16 cellular contexts compared by ENCODE assay signal in the genomic region with DNA sequence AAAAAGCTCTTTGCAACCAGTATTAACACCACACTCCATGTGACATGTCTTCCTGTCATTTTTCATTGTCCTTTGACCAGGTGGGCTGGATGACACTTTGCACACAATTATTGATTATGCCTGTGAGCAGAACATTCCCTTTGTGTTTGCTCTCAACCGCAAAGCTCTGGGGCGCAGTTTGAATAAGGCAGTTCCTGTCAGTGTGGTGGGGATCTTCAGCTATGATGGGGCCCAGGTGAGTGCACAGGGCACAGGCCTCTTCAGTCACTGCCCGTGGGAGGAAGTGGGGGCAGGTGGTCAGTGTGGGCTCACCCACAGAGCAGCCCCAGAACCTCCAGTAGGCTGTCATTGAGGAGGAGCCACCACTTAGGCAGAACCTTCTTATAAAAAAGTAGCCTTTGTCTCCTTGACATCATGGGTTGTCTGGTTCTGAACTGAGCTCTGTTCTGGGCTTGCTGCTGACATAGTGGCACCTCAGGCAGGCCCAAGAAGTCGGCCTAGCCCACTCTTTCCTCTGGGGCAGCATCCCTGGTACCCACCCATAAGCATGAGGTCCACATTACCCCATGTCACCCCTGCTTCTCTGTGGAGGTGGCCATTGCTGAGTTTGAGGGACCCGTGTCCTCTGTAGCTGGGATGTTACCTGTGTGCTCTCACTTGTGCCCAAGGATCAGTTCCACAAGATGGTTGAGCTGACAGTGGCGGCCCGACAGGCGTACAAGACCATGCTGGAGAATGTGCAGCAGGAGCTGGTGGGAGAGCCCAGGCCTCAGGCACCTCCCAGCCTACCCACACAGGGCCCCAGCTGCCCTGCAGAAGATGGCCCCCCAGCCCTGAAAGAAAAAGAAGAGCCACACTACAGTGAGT. TPM values are rescaled to one million over a fixed set of nuclear protein-coding genes. Genes with fewer than 3 reads are reported as not detected.
DNase-seq lines count a peak whose midpoint lies in the region; ATAC-seq, FAIRE-seq and TF ChIP-seq lines count a peak whose summit lies in the region.
"Had no signal": no experiment of that assay in that cellular context is flagged by ENCODE, and none has a peak within 500 bp of the region (broad histone marks: within the 10 kb centered on the region; RNA-seq: fewer than 3 reads in every experiment).

No MANE protein-coding gene starts in this region.

- no peak overlapping the region for H3K4me2 ChIP-seq in GM12878 (ENCODE audit: control insufficient read depth, insufficient read depth)

- FAIRE-seq in GM12891 (lab: Jason Lieb, UNC) (no peak), GM12878 (lab: Jason Lieb, UNC) (no peak)
- FAIRE-seq: GM18507 had no signal

- CTCF ChIA-PET in CD4-positive, alpha-beta memory T cell (lab: Charles Lee; ENCODE audit: partially characterized antibody) = interaction anchor here (1.6 kb wide), 1 partner anchor 192 kb away, joined by 4 read pairs; no protein-coding TSS in a partner anchor
- CTCF ChIA-PET in GM12878 (lab: Yijun Ruan, JAX) = interaction anchor here (3.1 kb wide), 1 partner anchor 191 kb away, joined by 12 read pairs; no protein-coding TSS in a partner anchor

- H2AFZ ChIP-seq in GM12878 (ENCODE audit: control insufficient read depth, low read depth, low read length) = no peak overlapping the region

- no peak overlapping the region for H3K9ac ChIP-seq in GM12878 (ENCODE audit: control insufficient read depth, insufficient read depth, low read length)

- TF ChIP-seq POLR2A in GM12891 (IDR thresholded peaks at IDR 0.05; ENCODE audit: low read depth, low read length) (0 out of 2 replicates have a peak, but pooled peaks have one; percentile 30), GM12878 (IDR thresholded peaks at IDR 0.05; ENCODE audit: low read depth, low read length) (peak; percentile 47; the same call in 1 of the 2 replicates), uterus (IDR thresholded peaks at IDR 0.05) (no peak)

- H3K27me3 Mint-ChIP-seq in CD4-positive, alpha-beta memory T cell = no peaks in the 10 kb centered on the region
- no peaks in the 10 kb centered on the region for H3K27me3 Mint-ChIP-seq in nephron progenitor cell (ENCODE audit: low read depth, poor library complexity)

- H3K27ac ChIP-seq in CD4-positive, alpha-beta memory T cell (ENCODE audit: low read depth, low read length) = no peak overlapping the region
- H3K27ac ChIP-seq in GM12878 (ENCODE audit: control insufficient read depth, insufficient read depth) (no peak overlapping the region), uterus (no peak overlapping the region)
- H3K27ac ChIP-seq: C4-2B, stomach had no signal

- no peaks in the 10 kb centered on the region for H3K9me3 Mint-ChIP-seq in CD4-positive, alpha-beta memory T cell
- H3K9me3 Mint-ChIP-seq in nephron progenitor cell = no peaks in the 10 kb centered on the region

- peak overlapping the region in 6 of 7 donors; percentile 42 to 89 (median 82) for H3K27ac Mint-ChIP-seq in CD4-positive, alpha-beta memory T cell
- peak overlapping the region; percentile 78 for H3K27ac Mint-ChIP-seq in nephron progenitor cell

- intact Hi-C loops in CD4-positive, alpha-beta memory T cell (cut with micrococcal nuclease) = no loop called here
- intact Hi-C loops in GM12878 (cut with micrococcal nuclease; ENCODE audit: unreplicated experiment) (no loop called here), uterus (cut with DNase I; ENCODE audit: low total_unique reads) (no loop called here)

- SMC1A ChIA-PET in GM12878 (lab: Charles Lee; ENCODE audit: uncharacterized antibody, unreplicated experiment) = interaction anchor here (0.8 to 2.0 kb wide), 5 partner anchors 9 to 117 kb away, joined by 3 to 8 read pairs (median 4); no protein-coding TSS in a partner anchor

- no peak for TF ChIP-seq RAD21 in GM12878 (IDR thresholded peaks at IDR 0.05; ENCODE audit: insufficient read depth, low read depth, low read length)

- no peaks in the 10 kb centered on the region for H3K9me3 ChIP-seq in CD4-positive, alpha-beta memory T cell (ENCODE audit: control insufficient read depth in 1 of 2, low read length in 2 of 2)
- H3K9me3 ChIP-seq in GM12878 (replicated peaks; ENCODE audit: control insufficient read depth, insufficient read depth, low read length) (no peaks in the 10 kb centered on the region), uterus (no peaks in the 10 kb centered on the region)
- H3K9me3 ChIP-seq: stomach had no signal

- in situ Hi-C loops in GM12878 (cut with MboI) = no loop called here

- H3K4me3 Mint-ChIP-seq in CD4-positive, alpha-beta memory T cell = no peak overlapping the region
- no peak overlapping the region for H3K4me3 Mint-ChIP-seq in nephron progenitor cell

- no peaks in the 10 kb centered on the region; the same call in 1 of the 2 replicates for H4K20me1 ChIP-seq in GM12878 (ENCODE audit: control insufficient read depth, insufficient read depth)

- peak; percentile 59 for ATAC-seq in GM12878
- ATAC-seq in HG03457 (IDR thresholded peaks at IDR 0.05; ENCODE audit: unreplicated experiment) = no peak

- no peak for TF ChIP-seq EP300 in GM12878 (IDR thresholded peaks at IDR 0.05; ENCODE audit: borderline replicate concordance in 1 of 2, control insufficient read depth in 1 of 2, low read depth in 2 of 2, low read length in 2 of 2)

- H3K27me3 ChIP-seq in CD4-positive, alpha-beta memory T cell (ENCODE audit: insufficient read depth, low read length) = no peaks in the 10 kb centered on the region
- H3K27me3 ChIP-seq in GM12878 (replicated peaks in 1 of 2; ENCODE audit: control insufficient read depth in 2 of 2, insufficient read depth in 2 of 2, low read length in 1 of 2) (no peaks in the 10 kb centered on the region), uterus (no peaks in the 10 kb centered on the region)
- H3K27me3 ChIP-seq: stomach had no signal

- no peak overlapping the region for H3K4me3 ChIP-seq in CD4-positive, alpha-beta memory T cell (ENCODE audit: low read length in 2 of 2)
- H3K4me3 ChIP-seq in GM12878 (no peak overlapping the region), uterus (no peak overlapping the region)
- H3K4me3 ChIP-seq: stomach had no signal

- BruUV-seq in GM12878 (replicated peaks; lab: Mats Ljungman, UMichigan) = no TSS peak

- no peak for DNase-seq in CD4-positive, alpha-beta memory T cell
- DNase-seq in GM12891 (ENCODE audit: insufficient read length, low spot score) (no peak), GM12878 (ENCODE audit: low read depth, low spot score) (no peak), nephron progenitor cell (no peak), HK-2 (ENCODE audit: unreplicated experiment) (no peak), uterus (no peak), SKM-1 treated with dmso at 0.1 percent for 144 hours (lab: John Stamatoyannopoulos, UW; ENCODE audit: unreplicated experiment) (no peak)
- DNase-seq: activated CD4-positive, alpha-beta T cell treated with anti-CD3 and anti-CD28 coated beads for 1 hour; activated gamma-delta T cell treated with Interleukin-2 at 50 U/mL for 16 hours; central memory CD4-positive, alpha-beta T cell; IMR-90; NCI-H1105; stomach had no signal

- H3K36me3 ChIP-seq in CD4-positive, alpha-beta memory T cell (ENCODE audit: insufficient read depth, low read length) = peaks cover 84% of the 10 kb centered on the region
- H3K36me3 ChIP-seq in GM12878 (ENCODE audit: control insufficient read depth in 2 of 2, insufficient read depth in 2 of 2, low read length in 1 of 2) = peaks cover 35 to 45% of the 10 kb centered on the region in 2 experiments
- no peaks in the 10 kb centered on the region for H3K36me3 ChIP-seq in uterus

- 82% methylated on average over 8 of the region's 8 CpGs for WGBS in GM12878 (ENCODE audit: insufficient coverage, insufficient replicate concordance, low lambda C conversion rate, missing lambda C conversion rate)

- RAD21 ChIA-PET in GM12878 (lab: Charles Lee; ENCODE audit: unreplicated experiment) = interaction anchor here (0.6 to 0.8 kb wide), 2 partner anchors 21 to 191 kb away, joined by 3 to 4 read pairs; no protein-coding TSS in a partner anchor

- H3K4me1 ChIP-seq in CD4-positive, alpha-beta memory T cell (ENCODE audit: insufficient read depth, low read length) = peaks cover 6% of the 10 kb centered on the region
- no peaks in the 10 kb centered on the region for H3K4me1 ChIP-seq in GM12878 (ENCODE audit: control insufficient read depth, insufficient read depth, low read length)
- H3K4me1 ChIP-seq in uterus = no peaks in the 10 kb centered on the region

- no peaks in the 10 kb centered on the region for H3K79me2 ChIP-seq in GM12878 (ENCODE audit: control insufficient read depth, insufficient read depth, low read length)

- peaks cover 68 to 97% of the 10 kb centered on the region in 2 donors for H3K36me3 Mint-ChIP-seq in CD4-positive, alpha-beta memory T cell
- peaks cover 79% of the 10 kb centered on the region for H3K36me3 Mint-ChIP-seq in nephron progenitor cell (ENCODE audit: low read depth)

- peaks cover 3 to 30% (median 13%) of the 10 kb centered on the region in 4 donors for H3K4me1 Mint-ChIP-seq in CD4-positive, alpha-beta memory T cell
- H3K4me1 Mint-ChIP-seq in nephron progenitor cell = no peaks in the 10 kb centered on the region

- no peak for TF ChIP-seq CTCF in GM12878 (IDR thresholded peaks at IDR 0.05 in 2 of 3, conservative IDR thresholded peaks at IDR 0.05 in 1 of 3; ENCODE audit: control insufficient read depth in 2 of 3, extremely low read depth in 1 of 3, insufficient read depth in 1 of 3, low read depth in 3 of 3, low read length in 3 of 3)
- TF ChIP-seq CTCF in nephron progenitor cell (IDR thresholded peaks at IDR 0.05) = no peak
- no peak for TF ChIP-seq CTCF in uterus (IDR thresholded peaks at IDR 0.05)

- POLR2A ChIA-PET in CD4-positive, alpha-beta memory T cell (lab: Charles Lee; ENCODE audit: partially characterized antibody) = interaction anchor here (0.9 kb wide), 1 partner anchor 33 kb away, joined by 3 read pairs; no protein-coding TSS in a partner anchor
- POLR2A ChIA-PET in GM12878 (lab: Charles Lee) = interaction anchor here (1.0 kb wide), 1 partner anchor 41 kb away, joined by 3 read pairs; no protein-coding TSS in a partner anchor

RNA-seq across cellular contexts. Expression of a gene that starts 39.3 kb away (rescaled TPM):
- 100 to 1,000 TPM in 1 of 2 experiments, 10 to 100 TPM in 1; 96.5 to 112 TPM for total RNA-seq in CD4-positive, alpha-beta memory T cell
- polyA plus RNA-seq in CD4-positive, alpha-beta memory T cell = 10 to 100 TPM; 12.5 to 23.3 TPM
- 15.7 TPM for polyA plus RNA-seq in GM12891 (2012; ENCODE audit: low read depth, missing spikeins)
- 321 and 348 TPM in 2 replicates for total RNA-seq in GM12878 (2013; cell fraction: nucleolus; rRNA removed)
- 31.6 and 36.7 TPM in 2 replicates for total RNA-seq in GM12878 (2014; rRNA removed)
- 38.2 and 39.7 TPM in 2 replicates for total RNA-seq in GM12878 (2014; rRNA removed; fragmentation: Illumina TruSeq; extraction: Trizol)
- 24.7 and 32.3 TPM in 2 replicates for total RNA-seq in GM12878 (2021)
- polyA plus RNA-seq in GM12878 (2011; ENCODE audit: low read depth) = 20.6 TPM
- polyA plus RNA-seq in GM12878 (2011; rRNA removed) = 50.5 and 60.7 TPM in 2 replicates
- 24.4 and 28.6 TPM in 2 replicates for polyA plus RNA-seq in GM12878 (2011; cell fraction: cytosol; rRNA removed)
- polyA plus RNA-seq in GM12878 (2011; cell fraction: nucleus; rRNA removed) = 145 and 161 TPM in 2 replicates
- 25.4 and 30.0 TPM in 2 replicates for polyA plus RNA-seq in GM12878 (2012)
- polyA plus RNA-seq in GM12878 (2014; fragmentation: Illumina TruSeq; extraction: Trizol) = 48.3 and 67.1 TPM in 2 replicates
- 1 to 10 TPM; 4.6 to 6.6 TPM for polyA plus RNA-seq in GM12878 (2014; fragmentation: Nextera tagmentation; extraction: Ambion mirVana)
- polyA plus RNA-seq in GM12878 (2014; rRNA removed) = 31.0 and 36.8 TPM in 2 replicates
- 10 to 100 TPM; 22.5 to 27.4 TPM for polyA plus RNA-seq in GM12878 (2016; fragmentation: Nextera tagmentation; extraction: Ambion mirVana)
- polyA minus RNA-seq in GM12878 (2011; rRNA and poly(A)+ RNA removed) = 34.5 and 34.8 TPM in 2 replicates
- polyA minus RNA-seq in GM12878 (2011; cell fraction: cytosol; rRNA and poly(A)+ RNA removed) = 8.3 and 12.6 TPM in 2 replicates
- polyA minus RNA-seq in GM12878 (2011; cell fraction: nucleus; rRNA and poly(A)+ RNA removed) = 43.3 and 71.2 TPM in 2 replicates
- 10 to 100 TPM; 41.8 to 76.0 (median 59.8) TPM for total RNA-seq in uterus

RNA-seq across cellular contexts. Expression of a gene that starts 46.6 kb away (rescaled TPM):
- total RNA-seq in CD4-positive, alpha-beta memory T cell = 1 to 10 TPM; 6.5 to 8.5 TPM
- 10 to 100 TPM; 24.3 to 35.4 TPM for polyA plus RNA-seq in CD4-positive, alpha-beta memory T cell
- 360 TPM for polyA plus RNA-seq in GM12891 (2012; ENCODE audit: low read depth, missing spikeins)
- 12.2 and 17.4 TPM in 2 replicates for total RNA-seq in GM12878 (2013; cell fraction: nucleolus; rRNA removed)
- 197 and 220 TPM in 2 replicates for total RNA-seq in GM12878 (2014; rRNA removed)
- total RNA-seq in GM12878 (2014; rRNA removed; fragmentation: Illumina TruSeq; extraction: Trizol) = 362 and 378 TPM in 2 replicates
- 172 and 182 TPM in 2 replicates for total RNA-seq in GM12878 (2021)
- 227 TPM for polyA plus RNA-seq in GM12878 (2011; ENCODE audit: low read depth)
- polyA plus RNA-seq in GM12878 (2011; rRNA removed) = 628 and 736 TPM in 2 replicates
- polyA plus RNA-seq in GM12878 (2011; cell fraction: cytosol; rRNA removed) = 532 and 778 TPM in 2 replicates
- 283 and 317 TPM in 2 replicates for polyA plus RNA-seq in GM12878 (2011; cell fraction: nucleus; rRNA removed)
- polyA plus RNA-seq in GM12878 (2012) = 258 and 269 TPM in 2 replicates
- polyA plus RNA-seq in GM12878 (2014; fragmentation: Illumina TruSeq; extraction: Trizol) = 287 and 324 TPM in 2 replicates
- 1,000 to 10,000 TPM in 1 of 2 experiments, 100 to 1,000 TPM in 1; 781 to 1,251 TPM for polyA plus RNA-seq in GM12878 (2014; fragmentation: Nextera tagmentation; extraction: Ambion mirVana)
- 215 and 315 TPM in 2 replicates for polyA plus RNA-seq in GM12878 (2014; rRNA removed)
- polyA plus RNA-seq in GM12878 (2016; fragmentation: Nextera tagmentation; extraction: Ambion mirVana) = 100 to 1,000 TPM; 904 to 916 TPM
- 241 and 311 TPM in 2 replicates for polyA minus RNA-seq in GM12878 (2011; rRNA and poly(A)+ RNA removed)
- polyA minus RNA-seq in GM12878 (2011; cell fraction: cytosol; rRNA and poly(A)+ RNA removed) = 88.6 and 92.8 TPM in 2 replicates
- polyA minus RNA-seq in GM12878 (2011; cell fraction: nucleus; rRNA and poly(A)+ RNA removed) = 23.5 and 28.1 TPM in 2 replicates
- total RNA-seq in uterus = 10 to 100 TPM in 3 of 4 donors, 1 to 10 TPM in 1; 4.2 to 57.0 (median 19.1) TPM

Comparison
In these comparisons a context has a peak if more than half of its experiments do, and no peak if none do; other contexts are left out.
1. POLR2A ChIP-seq: peak in GM12891 (single experiment) and GM12878 (single experiment); none in uterus (0 of 2).